Comparison of ENCODE assay signal across 14 cellular contexts in the genomic region with DNA sequence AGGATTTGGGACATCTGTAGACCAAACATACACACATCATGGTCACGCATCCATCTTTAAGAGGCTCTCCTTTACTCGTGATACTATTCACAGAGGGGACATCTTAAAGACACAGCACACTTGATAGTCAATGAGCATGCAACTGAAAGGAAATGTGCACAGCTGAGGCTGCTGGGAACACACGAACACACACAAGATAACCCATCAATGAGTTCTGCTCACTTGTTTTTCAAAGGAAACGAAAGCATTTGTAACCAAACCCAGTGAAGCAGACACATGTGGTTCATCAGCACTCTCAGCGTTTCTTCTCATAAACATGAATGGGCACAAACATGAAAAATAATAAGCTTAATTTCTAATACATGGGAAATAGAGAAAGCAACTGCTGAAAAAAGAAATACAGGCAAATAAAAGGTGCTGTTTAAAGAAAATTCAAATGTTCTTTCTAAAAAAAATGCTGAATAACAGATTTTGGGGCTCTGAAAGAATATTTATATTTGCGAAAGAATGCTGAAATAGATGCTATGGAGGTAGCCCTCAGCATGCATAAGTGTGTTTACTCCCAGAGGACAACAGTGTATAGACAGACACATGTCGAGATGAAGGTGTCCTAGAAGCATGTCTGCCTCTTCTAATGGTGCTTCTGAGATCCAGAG. TPM values are rescaled to one million over a fixed set of nuclear protein-coding genes. Genes with fewer than 3 reads are reported as not detected.
DNase-seq lines count a peak whose midpoint lies in the region; ATAC-seq and TF ChIP-seq lines count a peak whose summit lies in the region.
"Had no signal": no experiment of that assay in that cellular context is flagged by ENCODE, and none has a peak within 500 bp of the region (broad histone marks: within the 10 kb centered on the region; RNA-seq: fewer than 3 reads in every experiment).

No MANE protein-coding gene starts in this region.

- no peak overlapping the region for H3K4me3 ChIP-seq in BLaER1
- H3K4me3 ChIP-seq in dorsolateral prefrontal cortex = no peak overlapping the region
- H3K4me3 ChIP-seq: breast epithelium, ovary had no signal

- TF ChIP-seq CTCF in dorsolateral prefrontal cortex (IDR thresholded peaks at IDR 0.05 in 54 of 56, conservative IDR thresholded peaks at IDR 0.05 in 2 of 56; ENCODE audit: low read depth in 1 of 56, partially characterized antibody in 56 of 56) = no peak
- TF ChIP-seq CTCF in omental fat pad (IDR thresholded peaks at IDR 0.05) = no peak

- ATAC-seq in GM18873 (IDR thresholded peaks at IDR 0.05; ENCODE audit: low FRiP score, unreplicated experiment) (peak; percentile 59), GM21825 (IDR thresholded peaks at IDR 0.05; ENCODE audit: unreplicated experiment) (peak; percentile 97), HG03432 (IDR thresholded peaks at IDR 0.05; ENCODE audit: unreplicated experiment) (peak; percentile 99), omental fat pad (ENCODE audit: low FRiP score) (no peak)
- ATAC-seq: activated CD8-positive, alpha-beta memory T cell treated with anti-CD3 and anti-CD28 coated beads, Interleukin-2, amount 10 ng/mL, durations not matched to agents 7 days and 5 days; left lobe of liver had no signal

- DNase-seq in NCI-H1417 treated with DMSO at 0.1 percent for 48 hours (lab: John Stamatoyannopoulos, UW) (no peak), dorsolateral prefrontal cortex (no peak), omental fat pad (ENCODE audit: low spot score) (no peak), C1 segment of cervical spinal cord (lab: John Stamatoyannopoulos, UW) (no peak)
- DNase-seq: activated CD8-positive, alpha-beta memory T cell treated with anti-CD3 and anti-CD28 coated beads, Interleukin-2, amount 10 ng/mL, durations not matched to agents 7 days and 5 days; AML-193; IMR-90; ovary had no signal

- H3K27me3 ChIP-seq in BLaER1 (no peaks in the 10 kb centered on the region), dorsolateral prefrontal cortex (no peaks in the 10 kb centered on the region)
- H3K27me3 ChIP-seq: breast epithelium, ovary had no signal

- H4K20me1 ChIP-seq in BLaER1 = no peaks in the 10 kb centered on the region

- H3K4me2 ChIP-seq in BLaER1 = peak overlapping the region; percentile 40

- no peaks in the 10 kb centered on the region for H3K36me3 ChIP-seq in BLaER1
- H3K36me3 ChIP-seq: breast epithelium, ovary had no signal

- no peak overlapping the region for H3K9ac ChIP-seq in BLaER1

- H3K4me1 ChIP-seq in BLaER1 = peaks cover 21% of the 10 kb centered on the region
- H3K4me1 ChIP-seq: breast epithelium had no signal

- no peaks in the 10 kb centered on the region for H3K9me3 ChIP-seq in BLaER1
- H3K9me3 ChIP-seq: breast epithelium, ovary had no signal

- H3K27ac ChIP-seq in BLaER1 (no peak overlapping the region), dorsolateral prefrontal cortex (no peak overlapping the region)
- H3K27ac ChIP-seq: breast epithelium, ovary had no signal

- intact Hi-C loops in dorsolateral prefrontal cortex (cut with DNase I) = loop anchor here in 1 of 2 donors (10.0 kb wide), 1 partner anchor 265 kb away; a partner anchor contains a TSS

RNA-seq across cellular contexts. Expression of a gene that starts 59.7 kb away (rescaled TPM):
- total RNA-seq in dorsolateral prefrontal cortex (1 to 10 TPM in 13 of 120 experiments, under 1 TPM in 69, not detected in 38; 0.07 to 2.7 (median 0.47) TPM), omental fat pad (1 to 10 TPM in 1 of 4 donors, under 1 TPM in 1, not detected in 2; 0.60 to 3.0 TPM)
- total RNA-seq: activated CD8-positive, alpha-beta memory T cell treated with anti-CD3 and anti-CD28 coated beads, Interleukin-2, amount 10 ng/mL, durations not matched to agents 7 days and 5 days; left lobe of liver; ovary had no signal
